In the genomic region with DNA sequence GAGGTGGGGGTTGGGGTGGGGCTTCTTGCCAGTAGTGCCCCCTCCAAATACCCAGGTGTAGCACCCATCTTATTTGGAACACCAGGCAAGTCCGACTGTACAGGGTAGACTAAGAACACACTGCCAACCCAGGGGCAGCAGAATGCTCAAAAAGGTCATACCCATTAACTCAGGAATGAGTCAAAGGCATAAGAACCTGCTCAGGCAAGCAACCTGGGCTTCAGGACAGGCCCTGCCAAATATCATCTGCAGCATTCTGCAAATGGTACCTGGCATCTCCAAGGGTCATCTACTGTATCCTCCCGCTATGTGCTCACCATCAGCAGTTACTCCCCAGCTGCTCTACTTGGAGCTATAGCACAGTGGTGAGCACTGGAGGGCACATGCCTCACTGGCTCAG, we compare ENCODE assay signal across 26 cellular contexts. TPM values are rescaled to one million over a fixed set of nuclear protein-coding genes. Genes with fewer than 3 reads are reported as not detected.
DNase-seq lines count a peak whose midpoint lies in the region; ATAC-seq, FAIRE-seq and TF ChIP-seq lines count a peak whose summit lies in the region.
"Had no signal": no experiment of that assay in that cellular context is flagged by ENCODE, and none has a peak within 500 bp of the region (broad histone marks: within the 10 kb centered on the region; RNA-seq: fewer than 3 reads in every experiment).

No MANE protein-coding gene starts in this region.

- H2AFZ ChIP-seq in H1 (ENCODE audit: low read length) (no peak overlapping the region), HepG2 (ENCODE audit: low read length) (no peak overlapping the region)
- H2AFZ ChIP-seq: GM23338 had no signal

- no peak overlapping the region for H2BK12ac ChIP-seq in H1 (ENCODE audit: low read depth, low read length)

- in situ Hi-C loops in HepG2 (cut with HindIII; ENCODE audit: extremely low pct_ligation_motif_present, low pct_unique_long_range_greater_than_20kb) = no loop called here

- H3K79me2 ChIP-seq in H1 (ENCODE audit: control insufficient read depth in 1 of 2, insufficient read depth in 2 of 2, low read length in 2 of 2) (no peaks in the 10 kb centered on the region), HepG2 (ENCODE audit: insufficient read depth, low read length) (no peaks in the 10 kb centered on the region)

- no peak for TF ChIP-seq RAD21 in H1 (IDR thresholded peaks at IDR 0.05 in 1 of 2, conservative IDR thresholded peaks at IDR 0.05 in 1 of 2; ENCODE audit: low read depth in 2 of 2, low read length in 2 of 2)
- TF ChIP-seq RAD21 in HepG2 (CRISPR knock-in tag; IDR thresholded peaks at IDR 0.05) = no peak

- H3K4ac ChIP-seq in H1 (replicated peaks; ENCODE audit: insufficient read length, low read depth, low read length) = no peak overlapping the region

- no peak overlapping the region for H2BK20ac ChIP-seq in H1 (ENCODE audit: low read length)

- TF ChIP-seq EP300 in H1 (IDR thresholded peaks at IDR 0.05; ENCODE audit: borderline replicate concordance in 1 of 2, low read depth in 2 of 2, low read length in 2 of 2) = no peak
- TF ChIP-seq EP300 in HepG2 (IDR thresholded peaks at IDR 0.05; ENCODE audit: low read depth in 2 of 2, low read length in 2 of 2) = no peak
- TF ChIP-seq EP300 in HepG2 (CRISPR knock-in tag; IDR thresholded peaks at IDR 0.05; ENCODE audit: borderline replicate concordance) = no peak

- H3K9me3 Mint-ChIP-seq in activated naive CD8-positive, alpha-beta T cell treated with anti-CD3 and anti-CD28 coated beads, Interleukin-2, amount 50 U/mL, for 24 hours = no peaks in the 10 kb centered on the region
- H3K9me3 Mint-ChIP-seq in activated naive CD8-positive, alpha-beta T cell treated with anti-CD3 and anti-CD28 coated beads for 36 hours = no peaks in the 10 kb centered on the region
- H3K9me3 Mint-ChIP-seq: CD4-positive, alpha-beta T cell; GM23338; HFFc6; IgD-negative memory B cell had no signal

- peaks cover 0 to 2% of the 10 kb centered on the region in 2 experiments for H4K20me1 ChIP-seq in H1 (replicated peaks in 1 of 2; ENCODE audit: control insufficient read depth in 1 of 2, insufficient read depth in 2 of 2, low read length in 2 of 2)
- no peaks in the 10 kb centered on the region; the same call in 1 of the 2 replicates for H4K20me1 ChIP-seq in HepG2 (ENCODE audit: insufficient read depth, low read length)

- H4K91ac ChIP-seq in H1 (replicated peaks; ENCODE audit: insufficient read length, low read length) = no peak overlapping the region

- H2BK15ac ChIP-seq in H1 (ENCODE audit: low read length) = no peak overlapping the region

- POLR2A ChIA-PET in H1 (lab: Charles Lee; ENCODE audit: partially characterized antibody) = interaction anchor here (0.7 to 3.6 kb wide), 5 partner anchors 10 to 103 kb away, joined by 3 to 15 read pairs (median 4); no protein-coding TSS in a partner anchor
- POLR2A ChIA-PET in HepG2 (lab: Yijun Ruan, JAX) = no interaction called here

- H4K5ac ChIP-seq in H1 (ENCODE audit: insufficient read length, low read depth, low read length) = no peak overlapping the region

- H3K79me1 ChIP-seq in H1 (ENCODE audit: low read depth, low read length) = no peaks in the 10 kb centered on the region

- no peaks in the 10 kb centered on the region for H3K27me3 ChIP-seq in H1 (replicated peaks in 1 of 4; ENCODE audit: control insufficient read depth in 3 of 4, extremely low read depth in 1 of 4, insufficient read depth in 3 of 4, low read length in 3 of 4)
- H3K27me3 ChIP-seq in HepG2 (ENCODE audit: control insufficient read depth in 1 of 2, insufficient read depth in 2 of 2, low read length in 2 of 2) = no peaks in the 10 kb centered on the region

- intact Hi-C loops in HepG2 (cut with micrococcal nuclease; ENCODE audit: unreplicated experiment) = no loop called here

- H3K36me3 Mint-ChIP-seq in activated naive CD8-positive, alpha-beta T cell treated with anti-CD3 and anti-CD28 coated beads, Interleukin-2, amount 50 U/mL, for 24 hours (ENCODE audit: low read depth) = peaks cover 47% of the 10 kb centered on the region
- H3K36me3 Mint-ChIP-seq in activated naive CD8-positive, alpha-beta T cell treated with anti-CD3 and anti-CD28 coated beads for 36 hours = peaks cover 13% of the 10 kb centered on the region

- no peak overlapping the region for H2BK5ac ChIP-seq in H1 (ENCODE audit: low read depth, low read length)

- no peak overlapping the region for H3K14ac ChIP-seq in H1 (ENCODE audit: insufficient read length)

- no peak for TF ChIP-seq POLR2A in H1 (IDR thresholded peaks at IDR 0.05; ENCODE audit: control extremely low read depth in 1 of 2, low read depth in 2 of 2, low read length in 2 of 2)
- TF ChIP-seq POLR2A in HepG2 (IDR thresholded peaks at IDR 0.05; ENCODE audit: insufficient read depth in 1 of 2, low read depth in 2 of 2, low read length in 2 of 2) = no peak

- H3K9ac ChIP-seq in H1 (replicated peaks in 1 of 4; ENCODE audit: extremely low read depth in 1 of 4, low read depth in 3 of 4, low read length in 3 of 4) (no peak overlapping the region), HepG2 (ENCODE audit: insufficient read depth, low read depth, low read length) (no peak overlapping the region)

- H3K36me3 ChIP-seq in H1 (ENCODE audit: control insufficient read depth in 2 of 4, insufficient read depth in 4 of 4, low read length in 3 of 4) (peaks cover 20 to 92% (median 61%) of the 10 kb centered on the region in 4 experiments), HepG2 (replicated peaks in 1 of 2; ENCODE audit: control insufficient read depth in 1 of 2, insufficient read depth in 2 of 2, low read length in 2 of 2) (peaks cover 46 to 82% of the 10 kb centered on the region in 2 experiments)

- no peak overlapping the region for H2AK5ac ChIP-seq in H1 (ENCODE audit: low read depth, low read length)

- no peak overlapping the region for H3K27ac ChIP-seq in H1 (ENCODE audit: low read depth, low read length)
- H3K27ac ChIP-seq in HepG2 (ENCODE audit: extremely low read length, insufficient read depth, low read length) = no peak overlapping the region
- H3K27ac ChIP-seq: 22Rv1, A549, C4-2B had no signal

- H3K4me3 ChIP-seq in H1 (ENCODE audit: extremely low read depth in 1 of 4, insufficient read depth in 2 of 4, low read depth in 3 of 4, low read length in 4 of 4) (no peak overlapping the region), HepG2 (replicated peaks in 1 of 3; ENCODE audit: insufficient read depth in 1 of 3, low read depth in 2 of 3, low read length in 3 of 3) (no peak overlapping the region)
- H3K4me3 ChIP-seq: A549, GM23338 had no signal

- ATAC-seq in activated naive CD8-positive, alpha-beta T cell treated with anti-CD3 and anti-CD28 coated beads, Interleukin-2, amount 50 U/mL, for 24 hours = peak; percentile 15
- no peak; the same call in 2 of the 3 replicates for ATAC-seq in HepG2
- ATAC-seq in GM18498 (IDR thresholded peaks at IDR 0.05; ENCODE audit: unreplicated experiment) = no peak
- ATAC-seq: GM23338, HCT116 had no signal

- no peaks in the 10 kb centered on the region for H3K23me2 ChIP-seq in H1 (ENCODE audit: low read depth, low read length)

- TF ChIP-seq CTCF in H1 (IDR thresholded peaks at IDR 0.05; ENCODE audit: control extremely low read depth in 1 of 3, insufficient read depth in 1 of 3, low read depth in 1 of 3, low read length in 3 of 3) = no peak
- TF ChIP-seq CTCF in HepG2 (CRISPR knock-in tag; IDR thresholded peaks at IDR 0.05) = no peak

- BruUV-seq in HepG2 (replicated peaks; lab: Mats Ljungman, UMichigan) = no TSS peak

- H3K27ac Mint-ChIP-seq in activated naive CD8-positive, alpha-beta T cell treated with anti-CD3 and anti-CD28 coated beads, Interleukin-2, amount 50 U/mL, for 24 hours = no peak overlapping the region
- H3K27ac Mint-ChIP-seq in activated naive CD8-positive, alpha-beta T cell treated with anti-CD3 and anti-CD28 coated beads for 36 hours = no peak overlapping the region
- H3K27ac Mint-ChIP-seq: CD4-positive, alpha-beta T cell; GM23338; HFFc6; IgD-negative memory B cell had no signal

- H3K18ac ChIP-seq in H1 (ENCODE audit: extremely low read depth, low read length) = no peak overlapping the region

- no peaks in the 10 kb centered on the region for H3K27me3 Mint-ChIP-seq in activated naive CD8-positive, alpha-beta T cell treated with anti-CD3 and anti-CD28 coated beads, Interleukin-2, amount 50 U/mL, for 24 hours
- no peaks in the 10 kb centered on the region for H3K27me3 Mint-ChIP-seq in activated naive CD8-positive, alpha-beta T cell treated with anti-CD3 and anti-CD28 coated beads for 36 hours
- H3K27me3 Mint-ChIP-seq: CD4-positive, alpha-beta T cell; IgD-negative memory B cell had no signal

- no peak overlapping the region for H3K4me3 Mint-ChIP-seq in activated naive CD8-positive, alpha-beta T cell treated with anti-CD3 and anti-CD28 coated beads, Interleukin-2, amount 50 U/mL, for 24 hours
- no peak overlapping the region for H3K4me3 Mint-ChIP-seq in activated naive CD8-positive, alpha-beta T cell treated with anti-CD3 and anti-CD28 coated beads for 36 hours
- H3K4me3 Mint-ChIP-seq: CD4-positive, alpha-beta T cell; GM23338; HFFc6; IgD-negative memory B cell had no signal

- no peaks in the 10 kb centered on the region for H3K4me1 ChIP-seq in H1 (replicated peaks in 1 of 4; ENCODE audit: control insufficient read depth in 3 of 4, insufficient read depth in 4 of 4, low read length in 3 of 4)
- H3K4me1 ChIP-seq in HepG2 (ENCODE audit: insufficient read depth, low read length) = no peaks in the 10 kb centered on the region
- H3K4me1 ChIP-seq: A549, Caco-2 had no signal

- no peaks in the 10 kb centered on the region for H3K4me1 Mint-ChIP-seq in activated naive CD8-positive, alpha-beta T cell treated with anti-CD3 and anti-CD28 coated beads, Interleukin-2, amount 50 U/mL, for 24 hours
- H3K4me1 Mint-ChIP-seq in activated naive CD8-positive, alpha-beta T cell treated with anti-CD3 and anti-CD28 coated beads for 36 hours = no peaks in the 10 kb centered on the region

- H3K56ac ChIP-seq in H1 (replicated peaks; ENCODE audit: insufficient read length, low read depth, low read length) = no peak overlapping the region

- CTCF ChIA-PET in H1 (lab: Charles Lee; ENCODE audit: partially characterized antibody) (interaction anchor here (0.9 to 7.4 kb wide), 8 partner anchors 27 to 122 kb away, joined by 4 to 103 read pairs (median 5); a partner anchor contains a TSS), HepG2 (lab: Yijun Ruan, JAX; ENCODE audit: low intra/inter-chr PET ratio, low total read pairs) (no interaction called here)

- FAIRE-seq in H1 (lab: Jason Lieb, UNC) (no peak), HepG2 (lab: Jason Lieb, UNC) (no peak)
- FAIRE-seq: A549, D721Med, GM12892, HTR-8/SVneo had no signal

- no peak overlapping the region for H2BK120ac ChIP-seq in H1 (replicated peaks; ENCODE audit: low read depth, low read length)

- WGBS in H1 (ENCODE audit: extremely low coverage in 1 of 2, insufficient coverage in 1 of 2, insufficient read length in 1 of 2, insufficient replicate concordance in 2 of 2, low coverage in 1 of 2, low lambda C conversion rate in 2 of 2, missing lambda C conversion rate in 1 of 2), 2 experiments = 80% methylated on average over 2 of the region's 2 CpGs; no CpG with 5 or more reads in 1 of the 2 experiments
- no CpG with 5 or more reads among the region's 2 CpGs for WGBS in HepG2 (ENCODE audit: low lambda C conversion rate)

- H3K4me2 ChIP-seq in H1 (ENCODE audit: insufficient read depth in 1 of 2, low read depth in 2 of 2, low read length in 2 of 2) = no peak overlapping the region
- H3K4me2 ChIP-seq in HepG2 (ENCODE audit: low read depth, low read length) = no peak overlapping the region
- H3K4me2 ChIP-seq: A549, GM23338 had no signal

- no peak overlapping the region for H4K8ac ChIP-seq in H1 (ENCODE audit: extremely low read depth, insufficient read depth, low read length)

- DNase-seq in activated naive CD8-positive, alpha-beta T cell treated with anti-CD3 and anti-CD28 coated beads, Interleukin-2, amount 50 U/mL, for 24 hours = no peak
- no peak for DNase-seq in activated naive CD8-positive, alpha-beta T cell treated with anti-CD3 and anti-CD28 coated beads for 36 hours
- DNase-seq in H1 (ENCODE audit: low read depth in 1 of 2, low spot score in 2 of 2) (no peak), HepG2 (ENCODE audit: low spot score) (no peak), DMS 273 (lab: John Stamatoyannopoulos, UW; ENCODE audit: unreplicated experiment) (no peak), globus pallidus (ENCODE audit: low spot score) (no peak)
- DNase-seq: AML-193; Caco-2; CD4-positive, alpha-beta T cell; DMS153; DMS79; GDM1; H7; HFFc6; KBM-7 had no signal

- H3K23ac ChIP-seq in H1 (ENCODE audit: insufficient read length) = no peak overlapping the region

- H3K9me3 ChIP-seq in H1 (ENCODE audit: insufficient read depth in 2 of 2, low read depth in 1 of 2, low read length in 1 of 2) = no peaks in the 10 kb centered on the region
- no peaks in the 10 kb centered on the region for H3K9me3 ChIP-seq in HepG2 (ENCODE audit: low read length)
- H3K9me3 ChIP-seq: A549, Caco-2 had no signal

RNA-seq across cellular contexts. Expression of a gene that starts 19.4 kb away (rescaled TPM):
- total RNA-seq in activated naive CD8-positive, alpha-beta T cell treated with anti-CD3 and anti-CD28 coated beads for 36 hours = 10 to 100 TPM; 51.7 to 57.4 TPM
- 75.1 and 78.8 TPM in 2 replicates for total RNA-seq in H1 (2021; fragmentation: NEBNext Ultra II Directional; extraction: Animal tissue kit (Norgen Biotek cat#: 25700))
- polyA plus RNA-seq in H1 (2011; rRNA removed) (68.2 and 71.3 TPM in 2 replicates), HepG2 (2011; rRNA removed) (35.2 and 40.4 TPM in 2 replicates)
- polyA plus RNA-seq in H1 (2011; cell fraction: cytosol; rRNA removed) = 97.2 TPM
- 65.2 TPM for polyA plus RNA-seq in H1 (2011; cell fraction: nucleus; rRNA removed)
- polyA plus RNA-seq in H1 (2012, experiment 1 of 2) = 56.1 to 71.9 TPM (median 69.0 TPM) in 4 replicates
- 67.9 TPM for polyA plus RNA-seq in H1 (2012, experiment 2 of 2)
- polyA plus RNA-seq in H1 (2013, experiment 1 of 2) = 109 TPM
- 115 TPM for polyA plus RNA-seq in H1 (2013, experiment 2 of 2)
- polyA minus RNA-seq in H1 (2011; rRNA and poly(A)+ RNA removed) = 77.4 and 108 TPM in 2 replicates
- polyA minus RNA-seq in H1 (2011; cell fraction: cytosol; rRNA and poly(A)+ RNA removed) = 29.1 TPM
- 35.7 TPM for polyA minus RNA-seq in H1 (2011; cell fraction: nucleus; rRNA and poly(A)+ RNA removed)
- 12.1 and 15.8 TPM in 2 replicates for total RNA-seq in HepG2 (2016; rRNA removed; fragmentation: Illumina TruSeq; extraction: Trizol)
- total RNA-seq in HepG2 (2016; cell fraction: cytosol; rRNA removed; fragmentation: Illumina TruSeq; extraction: Trizol; ENCODE audit: low read depth) = 5.3 and 6.2 TPM in 2 replicates
- 13.1 and 13.5 TPM in 2 replicates for total RNA-seq in HepG2 (2016; cell fraction: insoluble cytoplasmic fraction; rRNA removed; fragmentation: Illumina TruSeq; extraction: Trizol)
- 19.6 and 23.0 TPM in 2 replicates for total RNA-seq in HepG2 (2016; cell fraction: membrane; rRNA removed; fragmentation: Illumina TruSeq; extraction: Trizol)
- total RNA-seq in HepG2 (2016; cell fraction: nucleus; rRNA removed; fragmentation: Illumina TruSeq; extraction: Trizol) = 6.0 and 6.1 TPM in 2 replicates
- polyA plus RNA-seq in HepG2 (2011; cell fraction: cytosol; rRNA removed) = 28.3 and 34.3 TPM in 2 replicates
- 14.9 and 20.5 TPM in 2 replicates for polyA plus RNA-seq in HepG2 (2011; cell fraction: nucleus; rRNA removed)
- polyA plus RNA-seq in HepG2 (2012) = 13.8 and 25.9 TPM in 2 replicates
- polyA plus RNA-seq in HepG2 (2016; cell fraction: cytosol; fragmentation: Illumina TruSeq; extraction: Trizol; ENCODE audit: low read depth) = 23.0 and 24.9 TPM in 2 replicates
- polyA plus RNA-seq in HepG2 (2016; cell fraction: insoluble cytoplasmic fraction; fragmentation: Illumina TruSeq; extraction: Trizol; ENCODE audit: low read depth) = 40.5 and 45.7 TPM in 2 replicates
- 43.4 and 51.8 TPM in 2 replicates for polyA plus RNA-seq in HepG2 (2016; cell fraction: membrane; fragmentation: Illumina TruSeq; extraction: Trizol; ENCODE audit: low read depth)
- polyA plus RNA-seq in HepG2 (2016; cell fraction: nucleus; fragmentation: Illumina TruSeq; extraction: Trizol; ENCODE audit: insufficient read depth, low read depth) = 23.2 and 27.2 TPM in 2 replicates
- 14.7 and 92.5 TPM in 2 replicates for polyA minus RNA-seq in HepG2 (2011; rRNA and poly(A)+ RNA removed; ENCODE audit: low replicate concordance)
- 11.5 TPM in 2 replicates for polyA minus RNA-seq in HepG2 (2011; cell fraction: cytosol; rRNA and poly(A)+ RNA removed)
- 3.0 and 7.3 TPM in 2 replicates for polyA minus RNA-seq in HepG2 (2011; cell fraction: nucleus; rRNA and poly(A)+ RNA removed)

RNA-seq across cellular contexts. Expression of a gene that starts 34.2 kb away (rescaled TPM):
- not detected for total RNA-seq in activated naive CD8-positive, alpha-beta T cell treated with anti-CD3 and anti-CD28 coated beads for 36 hours
- 0.80 and 1.1 TPM in 2 replicates for total RNA-seq in H1 (2021; fragmentation: NEBNext Ultra II Directional; extraction: Animal tissue kit (Norgen Biotek cat#: 25700))
- polyA plus RNA-seq in H1 (2011; rRNA removed) (1.3 and 1.4 TPM in 2 replicates), HepG2 (2011; rRNA removed) (0.09 TPM in 2 replicates)
- 1.5 TPM for polyA plus RNA-seq in H1 (2011; cell fraction: cytosol; rRNA removed)
- polyA plus RNA-seq in H1 (2011; cell fraction: nucleus; rRNA removed) = 1.4 TPM
- 0.72 to 1.6 TPM (median 1.0 TPM) in 4 replicates for polyA plus RNA-seq in H1 (2012, experiment 1 of 2)
- polyA plus RNA-seq in H1 (2012, experiment 2 of 2) = 0.66 TPM
- polyA plus RNA-seq in H1 (2013, experiment 1 of 2) = 1.4 TPM
- 1.7 TPM for polyA plus RNA-seq in H1 (2013, experiment 2 of 2)
- polyA minus RNA-seq in H1 (2011; rRNA and poly(A)+ RNA removed) = 0.41 and 1.4 TPM in 2 replicates
- polyA minus RNA-seq in H1 (2011; cell fraction: cytosol; rRNA and poly(A)+ RNA removed) = 0.59 TPM
- not detected for polyA minus RNA-seq in H1 (2011; cell fraction: nucleus; rRNA and poly(A)+ RNA removed)
- total RNA-seq in HepG2 (2016; rRNA removed; fragmentation: Illumina TruSeq; extraction: Trizol) = 0.20 TPM in 2 replicates
- total RNA-seq in HepG2 (2016; cell fraction: cytosol; rRNA removed; fragmentation: Illumina TruSeq; extraction: Trizol; ENCODE audit: low read depth) = not detected in 2 replicates
- 0.06 TPM in 1 of 2 replicates, not detected in the other for total RNA-seq in HepG2 (2016; cell fraction: insoluble cytoplasmic fraction; rRNA removed; fragmentation: Illumina TruSeq; extraction: Trizol)
- total RNA-seq in HepG2 (2016; cell fraction: membrane; rRNA removed; fragmentation: Illumina TruSeq; extraction: Trizol) = 0.19 TPM in 1 of 2 replicates, not detected in the other
- total RNA-seq in HepG2 (2016; cell fraction: nucleus; rRNA removed; fragmentation: Illumina TruSeq; extraction: Trizol) = not detected in 2 replicates
- polyA plus RNA-seq in HepG2 (2011; cell fraction: cytosol; rRNA removed) = 0.05 TPM in 1 of 2 replicates, not detected in the other
- not detected in 2 replicates for polyA plus RNA-seq in HepG2 (2011; cell fraction: nucleus; rRNA removed)
- polyA plus RNA-seq in HepG2 (2012) = 0.12 TPM in 1 of 2 replicates, not detected in the other
- polyA plus RNA-seq in HepG2 (2016; cell fraction: cytosol; fragmentation: Illumina TruSeq; extraction: Trizol; ENCODE audit: low read depth) = 0.09 and 0.17 TPM in 2 replicates
- polyA plus RNA-seq in HepG2 (2016; cell fraction: insoluble cytoplasmic fraction; fragmentation: Illumina TruSeq; extraction: Trizol; ENCODE audit: low read depth) = 0.30 and 0.41 TPM in 2 replicates
- 0.21 and 0.30 TPM in 2 replicates for polyA plus RNA-seq in HepG2 (2016; cell fraction: membrane; fragmentation: Illumina TruSeq; extraction: Trizol; ENCODE audit: low read depth)
- polyA plus RNA-seq in HepG2 (2016; cell fraction: nucleus; fragmentation: Illumina TruSeq; extraction: Trizol; ENCODE audit: insufficient read depth, low read depth) = not detected in 2 replicates
- not detected in 2 replicates for polyA minus RNA-seq in HepG2 (2011; rRNA and poly(A)+ RNA removed; ENCODE audit: low replicate concordance)
- not detected in 2 replicates for polyA minus RNA-seq in HepG2 (2011; cell fraction: cytosol; rRNA and poly(A)+ RNA removed)
- polyA minus RNA-seq in HepG2 (2011; cell fraction: nucleus; rRNA and poly(A)+ RNA removed) = not detected in 2 replicates
- total RNA-seq: Caco-2; CD4-positive, alpha-beta T cell; Daoy had no signal
- polyA plus RNA-seq: IgD-negative memory B cell had no signal

RNA-seq across cellular contexts. Expression of a gene that starts 37.7 kb away (rescaled TPM):
- 10 to 100 TPM; 86.9 to 94.1 TPM for total RNA-seq in activated naive CD8-positive, alpha-beta T cell treated with anti-CD3 and anti-CD28 coated beads for 36 hours
- total RNA-seq in H1 (2021; fragmentation: NEBNext Ultra II Directional; extraction: Animal tissue kit (Norgen Biotek cat#: 25700)) = 110 and 113 TPM in 2 replicates
- polyA plus RNA-seq in H1 (2011; rRNA removed) = 68.2 and 86.3 TPM in 2 replicates
- polyA plus RNA-seq in H1 (2011; cell fraction: cytosol; rRNA removed) = 109 TPM
- 282 TPM for polyA plus RNA-seq in H1 (2011; cell fraction: nucleus; rRNA removed)
- polyA plus RNA-seq in H1 (2012, experiment 1 of 2) = 108 to 124 TPM (median 115 TPM) in 4 replicates
- polyA plus RNA-seq in H1 (2012, experiment 2 of 2) = 31.3 TPM
- polyA plus RNA-seq in H1 (2013, experiment 1 of 2) = 82.1 TPM
- polyA plus RNA-seq in H1 (2013, experiment 2 of 2) = 76.5 TPM
- polyA minus RNA-seq in H1 (2011; rRNA and poly(A)+ RNA removed) = 111 and 133 TPM in 2 replicates
- 66.3 TPM for polyA minus RNA-seq in H1 (2011; cell fraction: cytosol; rRNA and poly(A)+ RNA removed)
- 167 TPM for polyA minus RNA-seq in H1 (2011; cell fraction: nucleus; rRNA and poly(A)+ RNA removed)
- 52.3 and 79.8 TPM in 2 replicates for total RNA-seq in HepG2 (2016; rRNA removed; fragmentation: Illumina TruSeq; extraction: Trizol)
- 17.5 and 18.7 TPM in 2 replicates for total RNA-seq in HepG2 (2016; cell fraction: cytosol; rRNA removed; fragmentation: Illumina TruSeq; extraction: Trizol; ENCODE audit: low read depth)
- 48.0 and 77.3 TPM in 2 replicates for total RNA-seq in HepG2 (2016; cell fraction: insoluble cytoplasmic fraction; rRNA removed; fragmentation: Illumina TruSeq; extraction: Trizol)
- total RNA-seq in HepG2 (2016; cell fraction: membrane; rRNA removed; fragmentation: Illumina TruSeq; extraction: Trizol) = 29.8 and 32.3 TPM in 2 replicates
- total RNA-seq in HepG2 (2016; cell fraction: nucleus; rRNA removed; fragmentation: Illumina TruSeq; extraction: Trizol) = 139 and 162 TPM in 2 replicates
- polyA plus RNA-seq in HepG2 (2011; rRNA removed) = 73.4 and 94.7 TPM in 2 replicates
- 33.1 and 34.2 TPM in 2 replicates for polyA plus RNA-seq in HepG2 (2011; cell fraction: cytosol; rRNA removed)
- polyA plus RNA-seq in HepG2 (2011; cell fraction: nucleus; rRNA removed) = 505 and 552 TPM in 2 replicates
- 63.6 and 76.2 TPM in 2 replicates for polyA plus RNA-seq in HepG2 (2012)
- polyA plus RNA-seq in HepG2 (2016; cell fraction: cytosol; fragmentation: Illumina TruSeq; extraction: Trizol; ENCODE audit: low read depth) = 4.0 and 4.4 TPM in 2 replicates
- polyA plus RNA-seq in HepG2 (2016; cell fraction: insoluble cytoplasmic fraction; fragmentation: Illumina TruSeq; extraction: Trizol; ENCODE audit: low read depth) = 34.8 and 37.8 TPM in 2 replicates
- 12.0 and 13.0 TPM in 2 replicates for polyA plus RNA-seq in HepG2 (2016; cell fraction: membrane; fragmentation: Illumina TruSeq; extraction: Trizol; ENCODE audit: low read depth)
- polyA plus RNA-seq in HepG2 (2016; cell fraction: nucleus; fragmentation: Illumina TruSeq; extraction: Trizol; ENCODE audit: insufficient read depth, low read depth) = 243 and 251 TPM in 2 replicates
- polyA minus RNA-seq in HepG2 (2011; rRNA and poly(A)+ RNA removed; ENCODE audit: low replicate concordance) = 86.3 and 97.5 TPM in 2 replicates
- polyA minus RNA-seq in HepG2 (2011; cell fraction: cytosol; rRNA and poly(A)+ RNA removed) = 20.5 and 34.4 TPM in 2 replicates
- 227 and 254 TPM in 2 replicates for polyA minus RNA-seq in HepG2 (2011; cell fraction: nucleus; rRNA and poly(A)+ RNA removed)
